In the genomic region with DNA sequence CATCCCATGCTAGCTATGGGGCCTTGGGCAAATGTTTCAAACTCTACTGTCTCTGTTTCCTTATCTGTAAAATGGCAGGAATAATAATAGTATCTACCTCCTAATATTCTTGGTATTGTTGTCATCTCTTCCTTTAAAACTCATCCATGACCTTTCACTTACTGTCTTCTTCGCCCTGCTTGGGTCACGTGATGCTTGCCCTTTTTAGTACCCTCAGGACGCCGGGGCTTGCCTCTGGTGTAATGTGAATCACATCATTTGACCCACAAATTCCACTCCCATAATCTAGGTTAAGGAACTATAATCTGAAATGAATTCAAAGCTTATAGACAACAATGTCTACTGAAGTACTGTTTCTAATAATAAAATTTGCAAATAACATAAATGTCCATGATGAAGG, we compare ENCODE assay signal across 32 cellular contexts.
"Had no signal": no experiment of that assay in that cellular context is flagged by ENCODE, and none has a peak within 500 bp of the region (broad histone marks: within the 10 kb centered on the region; RNA-seq: fewer than 3 reads in every experiment).

No MANE protein-coding gene starts in this region.

- H3K27ac Mint-ChIP-seq: T-cell had no signal

- H3K4me2 ChIP-seq: PC-9 had no signal

- H3K27ac ChIP-seq: PC-9, RWPE1, SJCRH30, SK-N-MC had no signal

- FAIRE-seq: RCC 7860 had no signal

- H3K4me3 Mint-ChIP-seq: T-cell had no signal

- H3K4me1 Mint-ChIP-seq: T-cell had no signal

- H3K4me3 ChIP-seq: MG63, PC-9, SJCRH30, SK-N-MC had no signal

- DNase-seq: Kasumi-1, MG63, MV-4-11, NCI-H1092, NCI-H1105, NCI-H1436, NCI-H146, NCI-H187, NCI-H1930, NCI-H2029 treated with DMSO at 0.1 percent for 48 hours, NCI-H2081 treated with DMSO at 0.1 percent for 48 hours, NCI-H2107, NCI-H2171, NCI-H226, NCI-H446 treated with DMSO at 0.1 percent for 48 hours, NCI-H510A, NCI-H524, NCI-H526, NCI-H69, NCI-H748 treated with DMSO at 0.1 percent for 48 hours, NCI-H82, PC-9, SHP77, SIG-M5, SJCRH30, T-cell had no signal

- H3K36me3 ChIP-seq: MG63, SJCRH30 had no signal

- H3K27me3 ChIP-seq: SJCRH30 had no signal

- H2AFZ ChIP-seq: PC-9 had no signal

- H3K9me3 Mint-ChIP-seq: T-cell had no signal

- H3K36me3 Mint-ChIP-seq: T-cell had no signal

- ATAC-seq: Panc1, Right ventricle myocardium inferior, SK-N-SH treated with all-trans-retinoic acid at 6 μM for 48 hours, T-cell had no signal

- H3K9me3 ChIP-seq: MG63 had no signal
